9 cellular contexts compared by ENCODE assay signal in the genomic region with DNA sequence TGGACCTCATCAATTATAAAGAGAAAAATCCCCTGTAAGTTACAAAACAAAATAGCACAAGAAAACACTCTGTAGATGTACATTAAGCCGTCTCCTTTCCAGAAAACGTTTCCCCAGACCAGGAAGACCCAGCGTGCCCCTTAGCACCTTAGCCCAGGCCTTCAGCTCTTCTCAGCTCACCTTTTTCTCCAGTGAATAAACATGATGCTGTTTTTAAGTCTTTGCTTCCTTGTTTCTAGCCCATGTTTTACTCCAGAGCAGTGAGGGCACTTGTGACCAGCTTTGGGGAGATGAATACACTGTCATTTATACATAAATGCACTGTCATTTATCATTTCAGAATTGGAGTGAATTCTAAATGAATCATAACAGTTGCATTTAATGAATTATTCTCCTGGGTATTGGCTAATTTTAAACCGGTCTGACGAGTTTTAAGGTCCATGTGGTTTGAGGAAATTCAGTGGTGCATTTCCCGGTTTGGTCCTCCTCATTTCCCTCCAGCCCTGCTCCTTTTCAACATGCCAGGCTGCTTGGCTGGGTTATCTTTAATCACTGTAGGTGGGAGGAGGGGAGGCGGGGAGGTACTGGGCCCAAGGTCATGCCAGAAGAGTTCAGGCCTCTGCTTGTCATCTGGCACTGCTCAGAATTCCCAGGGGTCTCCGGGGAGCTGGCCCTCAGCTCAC. TPM values are rescaled to one million over a fixed set of nuclear protein-coding genes. Genes with fewer than 3 reads are reported as not detected.
DNase-seq lines count a peak whose midpoint lies in the region; ATAC-seq and TF ChIP-seq lines count a peak whose summit lies in the region.
"Had no signal": no experiment of that assay in that cellular context is flagged by ENCODE, and none has a peak within 500 bp of the region (broad histone marks: within the 10 kb centered on the region; RNA-seq: fewer than 3 reads in every experiment).

No MANE protein-coding gene starts in this region.

- TF ChIP-seq CTCF in colonic mucosa (IDR thresholded peaks at IDR 0.05) (no peak), lung (IDR thresholded peaks at IDR 0.05; ENCODE audit: control extremely low read depth, extremely low read depth) (no peak), uterus (IDR thresholded peaks at IDR 0.05) (no peak)

- H3K27ac ChIP-seq in colonic mucosa (peak overlapping the region; percentile 76), lung (ENCODE audit: low read depth in 1 of 2, low read length in 1 of 2) (peak overlapping the region; percentile 58 to 84), uterus (peak overlapping the region; percentile 78 to 85)
- H3K27ac ChIP-seq: SJCRH30 had no signal

- intact Hi-C loops in colonic mucosa (cut with DNase I) (no loop called here), uterus (cut with DNase I; ENCODE audit: low total_unique reads) (no loop called here)

- H3K4me1 ChIP-seq in colonic mucosa (peaks cover 17% of the 10 kb centered on the region), lung (ENCODE audit: control insufficient read depth in 2 of 2, insufficient read depth in 2 of 2, low read length in 2 of 2) (peaks cover 7 to 26% of the 10 kb centered on the region in 2 donors), uterus (peaks cover 0 to 11% of the 10 kb centered on the region in 2 donors)
- H3K4me1 ChIP-seq: SJCRH30 had no signal

- H3K9me3 ChIP-seq in colonic mucosa, result no peaks in the 10 kb centered on the region
- no peaks in the 10 kb centered on the region for H3K9me3 ChIP-seq in lung (ENCODE audit: control insufficient read depth in 2 of 2, insufficient read depth in 1 of 2, low read length in 1 of 2)
- no peaks in the 10 kb centered on the region for H3K9me3 ChIP-seq in uterus
- H3K9me3 ChIP-seq: SJCRH30 had no signal

- H3K4me3 ChIP-seq in colonic mucosa (no peak overlapping the region), lung (no peak overlapping the region), uterus (no peak overlapping the region)
- H3K4me3 ChIP-seq: SJCRH30 had no signal

- peak; percentile 84 for ATAC-seq in lung (ENCODE audit: insufficient read depth, low FRiP score)
- no peak for ATAC-seq in GM19328 (IDR thresholded peaks at IDR 0.05; ENCODE audit: unreplicated experiment)
- no peak for ATAC-seq in HG03097 (IDR thresholded peaks at IDR 0.05; ENCODE audit: low FRiP score, unreplicated experiment)

- no peaks in the 10 kb centered on the region for H3K27me3 ChIP-seq in colonic mucosa
- H3K27me3 ChIP-seq in lung (ENCODE audit: control insufficient read depth, insufficient read depth), result no peaks in the 10 kb centered on the region
- H3K27me3 ChIP-seq in uterus, result no peaks in the 10 kb centered on the region
- H3K27me3 ChIP-seq: SJCRH30 had no signal

- no peak for TF ChIP-seq POLR2A in uterus (IDR thresholded peaks at IDR 0.05)

- WGBS in lung, 2 donors, result 46 to 63% methylated on average over 8 of the region's 8 CpGs

- H3K9ac ChIP-seq in colonic mucosa (ENCODE audit: low read depth in 2 of 2, low read length in 2 of 2), result peak overlapping the region in 1 of 2 donors; percentile 61

- DNase-seq in NCI-H82 (lab: John Stamatoyannopoulos, UW) (peak; percentile 8), NCI-H82 treated with DMSO at 0.1 percent for 48 hours (lab: John Stamatoyannopoulos, UW; ENCODE audit: unreplicated experiment) (no peak), colonic mucosa (peak; percentile 79), lung (ENCODE audit: low spot score) (peak; percentile 56), uterus (no peak)
- no peak for DNase-seq in stimulated activated CD4-positive, alpha-beta T cell treated with anti-CD3 and anti-CD28 coated beads, Interleukin-4, amount 100 ng/mL, for 1 hour
- DNase-seq: SJCRH30 had no signal

- no peaks in the 10 kb centered on the region for H3K36me3 ChIP-seq in colonic mucosa
- no peaks in the 10 kb centered on the region for H3K36me3 ChIP-seq in lung (ENCODE audit: control insufficient read depth in 2 of 2, insufficient read depth in 2 of 2, low read length in 2 of 2)
- H3K36me3 ChIP-seq in uterus, result no peaks in the 10 kb centered on the region
- H3K36me3 ChIP-seq: SJCRH30 had no signal

RNA-seq across cellular contexts. Expression of gene PRKCE, which starts 23.8 kb away (rescaled TPM):
- total RNA-seq in colonic mucosa, result 10 to 100 TPM; 17.5 to 25.8 TPM
- 10 to 100 TPM; 46.0 to 82.2 TPM for total RNA-seq in lung
- 10 to 100 TPM; 12.5 to 18.1 TPM for polyA plus RNA-seq in lung
- 10 to 100 TPM in 2 of 4 donors, 1 to 10 TPM in 2; 3.8 to 47.6 (median 14.2) TPM for total RNA-seq in uterus

Comparison
In these comparisons a context has a peak if more than half of its experiments do, and no peak if none do; other contexts are left out.
1. DNase-seq: peak in NCI-H82 (single experiment), colonic mucosa (single experiment) and lung (single experiment); none in NCI-H82 treated with DMSO at 0.1 percent for 48 hours (single experiment), uterus (0 of 2) and stimulated activated CD4-positive, alpha-beta T cell treated with anti-CD3 and anti-CD28 coated beads, Interleukin-4, amount 100 ng/mL, for 1 hour (single experiment).
2. Peak in every context shown above with its lines, with median percentiles within 50 percentile points of each other: H3K27ac ChIP-seq.